1 cellular context compared by ENCODE assay signal in genomic region chr14:77599894-77600293, GRCh38.
TF ChIP-seq lines count a peak whose summit lies in the region.

No MANE protein-coding gene starts in this region.

TF ChIP-seq in SK-N-SH treated with all-trans-retinoic acid at 6 μM for 48 hours, 23 proteins besides CTCF, POLR2A, EP300 and RAD21 (continued from another document):
- TF ChIP-seq POU6F1 (CRISPR knock-in tag; IDR thresholded peaks at IDR 0.05; ENCODE audit: borderline replicate concordance, low read depth) (no peak), PATZ1 (CRISPR knock-in tag; IDR thresholded peaks at IDR 0.05; ENCODE audit: borderline replicate concordance) (no peak)
